In the genomic region with DNA sequence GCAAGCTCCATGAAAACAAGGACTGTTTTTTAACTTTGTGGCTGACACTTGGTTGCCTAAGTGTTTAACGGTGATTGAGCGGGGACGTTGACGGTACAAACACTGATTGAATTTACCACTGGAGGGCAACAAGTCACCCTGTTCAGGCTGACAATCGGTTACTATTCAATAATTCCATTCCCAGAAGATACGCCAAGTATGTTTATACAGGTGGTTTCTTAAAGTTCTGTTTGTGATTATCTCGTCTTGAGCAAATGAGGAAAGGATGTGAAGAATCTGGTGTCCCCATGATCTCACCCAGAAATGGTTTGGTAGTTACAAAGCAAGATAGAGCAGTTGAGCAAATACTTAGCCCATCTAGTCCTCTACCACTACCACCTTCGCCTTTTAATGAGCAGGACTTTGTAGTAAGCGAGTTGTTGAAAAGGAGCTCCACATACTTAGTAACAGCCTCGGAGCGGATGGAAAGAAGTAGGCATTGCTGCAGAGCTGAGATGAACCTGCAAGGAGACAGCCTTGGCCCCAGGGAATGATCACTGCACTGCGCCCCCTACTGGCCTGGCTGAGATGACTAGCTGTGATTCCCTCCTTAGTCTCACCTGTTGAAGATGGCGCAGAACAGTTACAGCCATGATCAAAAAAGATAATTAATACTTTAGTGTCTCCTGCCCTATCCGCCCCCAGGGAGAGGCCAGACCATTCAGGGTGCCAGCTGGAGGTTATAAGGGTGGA, we compare ENCODE assay signal across 1 cellular context.
TF ChIP-seq lines count a peak whose summit lies in the region.

No MANE protein-coding gene starts in this region.

TF ChIP-seq in K562, 482 proteins besides CTCF, POLR2A, EP300 and RAD21 (continued from another document):
- 0 out of 2 replicates have a peak, but pooled peaks have one; percentile 42 for TF ChIP-seq XRCC5 (IDR thresholded peaks at IDR 0.05; ENCODE audit: low read depth, low read length)
- no peak for TF ChIP-seq TRIM24 (IDR thresholded peaks at IDR 0.05)
- TF ChIP-seq, protein P1, sequence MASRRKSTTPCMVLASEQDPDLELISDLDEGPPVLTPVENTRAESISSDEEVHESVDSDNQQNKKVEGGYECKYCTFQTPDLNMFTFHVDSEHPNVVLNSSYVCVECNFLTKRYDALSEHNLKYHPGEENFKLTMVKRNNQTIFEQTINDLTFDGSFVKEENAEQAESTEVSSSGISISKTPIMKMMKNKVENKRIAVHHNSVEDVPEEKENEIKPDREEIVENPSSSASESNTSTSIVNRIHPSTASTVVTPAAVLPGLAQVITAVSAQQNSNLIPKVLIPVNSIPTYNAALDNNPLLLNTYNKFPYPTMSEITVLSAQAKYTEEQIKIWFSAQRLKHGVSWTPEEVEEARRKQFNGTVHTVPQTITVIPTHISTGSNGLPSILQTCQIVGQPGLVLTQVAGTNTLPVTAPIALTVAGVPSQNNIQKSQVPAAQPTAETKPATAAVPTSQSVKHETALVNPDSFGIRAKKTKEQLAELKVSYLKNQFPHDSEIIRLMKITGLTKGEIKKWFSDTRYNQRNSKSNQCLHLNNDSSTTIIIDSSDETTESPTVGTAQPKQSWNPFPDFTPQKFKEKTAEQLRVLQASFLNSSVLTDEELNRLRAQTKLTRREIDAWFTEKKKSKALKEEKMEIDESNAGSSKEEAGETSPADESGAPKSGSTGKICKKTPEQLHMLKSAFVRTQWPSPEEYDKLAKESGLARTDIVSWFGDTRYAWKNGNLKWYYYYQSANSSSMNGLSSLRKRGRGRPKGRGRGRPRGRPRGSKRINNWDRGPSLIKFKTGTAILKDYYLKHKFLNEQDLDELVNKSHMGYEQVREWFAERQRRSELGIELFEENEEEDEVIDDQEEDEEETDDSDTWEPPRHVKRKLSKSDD (conservative IDR thresholded peaks at IDR 0.05; ENCODE audit: low read length), result 0 out of 2 replicates have a peak, but pooled peaks have one; percentile 56
- TF ChIP-seq SMC3 (conservative IDR thresholded peaks at IDR 0.05; ENCODE audit: insufficient read depth, low read depth, low read length), result peak; percentile 70
- TF ChIP-seq FOXP1 (CRISPR knock-in tag; IDR thresholded peaks at IDR 0.05), result no peak
- TF ChIP-seq RFX1 (IDR thresholded peaks at IDR 0.05), result no peak
- TF ChIP-seq HMG20A (CRISPR knock-in tag; conservative IDR thresholded peaks at IDR 0.05), result no peak
- TF ChIP-seq ZNF24 (IDR thresholded peaks at IDR 0.05), result peak; percentile 62; the same call in 1 of the 2 replicates
- no peak for TF ChIP-seq ZFX (CRISPR knock-in tag; IDR thresholded peaks at IDR 0.05)
- no peak for TF ChIP-seq MXI1 (IDR thresholded peaks at IDR 0.05; ENCODE audit: low read depth, low read length)
- no peak for TF ChIP-seq MEF2D (tag; conservative IDR thresholded peaks at IDR 0.05; ENCODE audit: low read depth)
- no peak for TF ChIP-seq NRF1 (conservative IDR thresholded peaks at IDR 0.05 in 1 of 2, IDR thresholded peaks at IDR 0.05 in 1 of 2)
- 0 out of 2 replicates have a peak, but pooled peaks have one; percentile 14 for TF ChIP-seq ZNF143 (CRISPR knock-in tag; IDR thresholded peaks at IDR 0.05)
- TF ChIP-seq, protein P2, sequence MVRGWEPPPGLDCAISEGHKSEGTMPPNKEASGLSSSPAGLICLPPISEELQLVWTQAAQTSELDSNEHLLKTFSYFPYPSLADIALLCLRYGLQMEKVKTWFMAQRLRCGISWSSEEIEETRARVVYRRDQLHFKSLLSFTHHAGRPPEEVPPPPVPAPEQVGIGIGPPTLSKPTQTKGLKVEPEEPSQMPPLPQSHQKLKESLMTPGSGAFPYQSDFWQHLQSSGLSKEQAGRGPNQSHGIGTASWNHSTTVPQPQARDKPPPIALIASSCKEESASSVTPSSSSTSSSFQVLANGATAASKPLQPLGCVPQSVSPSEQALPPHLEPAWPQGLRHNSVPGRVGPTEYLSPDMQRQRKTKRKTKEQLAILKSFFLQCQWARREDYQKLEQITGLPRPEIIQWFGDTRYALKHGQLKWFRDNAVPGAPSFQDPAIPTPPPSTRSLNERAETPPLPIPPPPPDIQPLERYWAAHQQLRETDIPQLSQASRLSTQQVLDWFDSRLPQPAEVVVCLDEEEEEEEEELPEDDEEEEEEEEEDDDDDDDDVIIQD (CRISPR knock-in tag; IDR thresholded peaks at IDR 0.05), result no peak
- no peak for TF ChIP-seq WHSC1 (IDR thresholded peaks at IDR 0.05; ENCODE audit: low read length)
- TF ChIP-seq BCOR (IDR thresholded peaks at IDR 0.05), result no peak
- TF ChIP-seq POLR2AphosphoS2 (IDR thresholded peaks at IDR 0.05; ENCODE audit: low read length), result no peak
- no peak for TF ChIP-seq EZH2 (IDR thresholded peaks at IDR 0.05; ENCODE audit: borderline replicate concordance, low read depth, low read length)
- no peak for TF ChIP-seq ZNF76 (CRISPR knock-in tag; IDR thresholded peaks at IDR 0.05; ENCODE audit: borderline replicate concordance)
- TF ChIP-seq MTA3 (IDR thresholded peaks at IDR 0.05; ENCODE audit: borderline replicate concordance), result no peak
- TF ChIP-seq EP400 (IDR thresholded peaks at IDR 0.05), result no peak
- no peak for TF ChIP-seq POLR3G (IDR thresholded peaks at IDR 0.05; ENCODE audit: extremely low read depth, insufficient read length, insufficient replicate concordance)
